ENCODE assay signal across 8 cellular contexts in the genomic region with DNA sequence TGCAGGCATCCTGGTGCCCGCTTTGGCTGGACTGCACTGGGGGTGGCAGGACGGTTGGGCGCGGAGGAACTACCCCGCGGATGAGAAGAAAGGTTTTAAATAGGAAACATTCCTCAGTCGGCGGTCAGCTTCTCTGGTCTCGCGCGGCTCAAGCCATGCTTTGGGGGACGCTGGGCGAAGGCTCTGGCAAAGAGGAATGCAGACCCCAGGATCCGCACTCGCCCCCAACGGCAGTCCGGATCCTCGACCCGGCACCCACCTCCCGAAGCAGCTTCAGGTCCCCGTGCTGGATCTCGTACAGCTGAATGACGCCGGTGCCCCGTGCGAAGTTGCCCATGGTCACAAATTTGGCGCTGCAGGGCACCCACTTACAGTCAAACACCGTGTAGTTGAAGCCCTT. TPM values are rescaled to one million over a fixed set of nuclear protein-coding genes. Genes with fewer than 3 reads are reported as not detected.
DNase-seq lines count a peak whose midpoint lies in the region; ATAC-seq, FAIRE-seq and TF ChIP-seq lines count a peak whose summit lies in the region.

No MANE protein-coding gene starts in this region.

- ATAC-seq in GM18511 (IDR thresholded peaks at IDR 0.05; ENCODE audit: unreplicated experiment) (peak; percentile 41), HG02970 (IDR thresholded peaks at IDR 0.05; ENCODE audit: low FRiP score, unreplicated experiment) (peak; percentile 25), T-cell (replicated peaks in 1 of 4) (peak; percentile 51 to 55 (median 52)), pancreas (peak; percentile 42 to 69 (median 62))

- H3K27ac Mint-ChIP-seq in T-cell, result peak overlapping the region; percentile 99 to 100

- H3K36me3 Mint-ChIP-seq in T-cell, result peaks cover 19% of the 10 kb centered on the region

- peak overlapping the region; percentile 81 for H3K27ac ChIP-seq in ACC112 (ENCODE audit: low read depth, low read length)
- peak overlapping the region; percentile 91 to 97 (median 94) for H3K27ac ChIP-seq in pancreas

- H3K4me3 Mint-ChIP-seq in T-cell, result peak overlapping the region; percentile 96 to 97 (median 97)

- H3K9me3 ChIP-seq in pancreas, result no peaks in the 10 kb centered on the region

- DNase-seq in T-cell, result peak in 3 of 34 experiments; percentile 0 to 3 (median 1)
- DNase-seq in foreskin fibroblast, result peak; percentile 19 to 63
- peak in 3 of 6 donors; percentile 53 to 71 (median 69) for DNase-seq in pancreas
- DNase-seq in NCI-H128 (lab: John Stamatoyannopoulos, UW; ENCODE audit: unreplicated experiment), result no peak
- DNase-seq in NCI-H187 treated with DMSO at 0.1 percent for 48 hours (lab: John Stamatoyannopoulos, UW), result no peak

- H3K36me3 ChIP-seq in ACC112 (ENCODE audit: insufficient read depth, low read length), result no peaks in the 10 kb centered on the region
- H3K36me3 ChIP-seq in pancreas, result peaks cover 0 to 4% (median 0%) of the 10 kb centered on the region in 3 donors

- peaks cover 61 to 66% (median 64%) of the 10 kb centered on the region in 3 donors for H3K4me1 Mint-ChIP-seq in T-cell

- H3K27me3 ChIP-seq in ACC112 (ENCODE audit: insufficient read depth, low read length), result no peaks in the 10 kb centered on the region
- no peaks in the 10 kb centered on the region for H3K27me3 ChIP-seq in pancreas

- WGBS in pancreas, 2 donors, result 0% methylated on average over 28 of the region's 28 CpGs

- H2AFZ ChIP-seq in ACC112 (ENCODE audit: low read length, unreplicated experiment), result peak overlapping the region; percentile 11

- peaks cover 49% of the 10 kb centered on the region for H3K79me2 ChIP-seq in ACC112 (ENCODE audit: control insufficient read depth, insufficient read depth, low read length, unreplicated experiment)

- H3K9me3 Mint-ChIP-seq in T-cell, result no peaks in the 10 kb centered on the region

- CTCF ChIA-PET in T-cell (lab: Charles Lee), result interaction anchor here in 1 of 2 donors (0.8 to 1.9 kb wide), 3 partner anchors 39 to 97 kb away, joined by 3 to 6 read pairs (median 4); a partner anchor contains a TSS

- FAIRE-seq in pancreas (lab: Jason Lieb, UNC), result no peak

- TF ChIP-seq CTCF in foreskin fibroblast (IDR thresholded peaks at IDR 0.05; ENCODE audit: low read depth, low read length) (no peak), pancreas (IDR thresholded peaks at IDR 0.05) (no peak)

- H3K4me3 ChIP-seq in ACC112 (ENCODE audit: low read depth, low read length) (peak overlapping the region; percentile 82), foreskin fibroblast (ENCODE audit: low read depth in 1 of 2, low read length in 2 of 2) (peak overlapping the region; percentile 88 to 98), pancreas (peak overlapping the region; percentile 70 to 84 (median 79))

- intact Hi-C loops in pancreas (cut with DNase I), result no loop called here

- no peaks in the 10 kb centered on the region for H3K27me3 Mint-ChIP-seq in T-cell

- peaks cover 7% of the 10 kb centered on the region for H3K4me1 ChIP-seq in ACC112 (ENCODE audit: control insufficient read depth, insufficient read depth, low read length, unreplicated experiment)
- peaks cover 8 to 22% (median 19%) of the 10 kb centered on the region in 3 donors for H3K4me1 ChIP-seq in pancreas

- POLR2A ChIA-PET in T-cell (lab: Charles Lee), result interaction anchor here (0.5 to 1.0 kb wide), 4 partner anchors 32 to 1228 kb away, joined by 3 to 18 read pairs (median 3); a partner anchor contains a TSS

RNA-seq across cellular contexts. Expression of a gene that starts 0.7 kb away (rescaled TPM):
- total RNA-seq in T-cell (10 to 100 TPM in 4 of 5 donors, 1 to 10 TPM in 1; 9.9 to 26.5 (median 13.1) TPM), pancreas (1 to 10 TPM; 3.6 to 8.2 (median 5.3) TPM)
- polyA plus RNA-seq in pancreas, result 1 to 10 TPM; 3.5 to 6.1 TPM

Comparison
In these comparisons a context has a peak if more than half of its experiments do, and no peak if none do; other contexts are left out.
1. DNase-seq: peak in foreskin fibroblast (2 of 2); none in NCI-H128 (single experiment) and NCI-H187 treated with DMSO at 0.1 percent for 48 hours (single experiment).
2. Peak in every context shown above with its lines, with median percentiles within 50 percentile points of each other: H3K4me3 ChIP-seq and ATAC-seq.